Comparison of ENCODE assay signal across 22 cellular contexts in the genomic region with DNA sequence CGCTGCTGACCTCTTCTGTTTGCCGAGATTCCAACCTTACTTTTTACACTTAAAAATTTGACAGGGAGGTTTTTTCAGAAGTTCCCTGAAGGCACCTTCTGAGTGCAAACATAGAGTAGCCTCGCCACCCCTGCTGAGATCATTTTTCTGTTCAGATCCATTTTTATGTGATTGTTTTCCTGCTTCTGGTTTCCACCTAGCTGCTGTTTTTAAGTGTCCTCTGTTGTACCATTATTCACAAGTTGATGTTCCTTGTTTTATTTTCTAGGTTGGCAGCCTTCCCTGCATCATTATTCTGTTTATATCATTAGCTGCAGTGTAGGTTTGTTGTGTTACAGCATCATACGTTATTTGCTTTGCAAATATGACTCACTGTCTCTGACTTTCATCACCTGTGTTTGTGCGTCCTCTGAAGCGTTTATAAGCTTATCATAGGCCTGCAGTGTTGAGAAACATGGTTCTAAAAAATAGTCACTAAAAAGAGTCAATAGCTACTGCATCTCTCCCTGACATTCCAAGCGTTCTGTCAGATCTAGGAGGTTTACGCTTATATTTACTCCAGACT.
DNase-seq lines count a peak whose midpoint lies in the region; ATAC-seq and TF ChIP-seq lines count a peak whose summit lies in the region.
"Had no signal": no experiment of that assay in that cellular context is flagged by ENCODE, and none has a peak within 500 bp of the region (broad histone marks: within the 10 kb centered on the region; RNA-seq: fewer than 3 reads in every experiment).

No MANE protein-coding gene starts in this region.

- TF ChIP-seq CTCF in LNCaP clone FGC (IDR thresholded peaks at IDR 0.05; ENCODE audit: control insufficient read depth, extremely low read depth, insufficient read depth): 0 out of 2 replicates have a peak, but pooled peaks have one; percentile 3
- TF ChIP-seq CTCF in choroid plexus epithelial cell (conservative IDR thresholded peaks at IDR 0.05; ENCODE audit: low read depth, low read length): peak; percentile 18
- no peak for TF ChIP-seq CTCF in MM.1S (IDR thresholded peaks at IDR 0.05; ENCODE audit: low read length)

- H3K36me3 ChIP-seq in MM.1S (replicated peaks; ENCODE audit: insufficient read depth, low read length): no peaks in the 10 kb centered on the region
- H3K36me3 ChIP-seq: ovary, right lobe of liver, thoracic aorta had no signal

- H3K4me3 ChIP-seq in LNCaP clone FGC (ENCODE audit: low read depth, low read length) (no peak overlapping the region), choroid plexus epithelial cell (ENCODE audit: low read depth, low read length) (no peak overlapping the region), MM.1S (ENCODE audit: low read length) (no peak overlapping the region)
- H3K4me3 ChIP-seq: ovary, right lobe of liver, thoracic aorta had no signal

- no peaks in the 10 kb centered on the region for H3K9me2 ChIP-seq in MM.1S (replicated peaks; ENCODE audit: insufficient read depth, low read length)

- CTCF ChIA-PET in HEK293T (lab: Yijun Ruan, JAX): no interaction called here

- ATAC-seq in GM21619 (IDR thresholded peaks at IDR 0.05; ENCODE audit: unreplicated experiment): no peak
- ATAC-seq in GM21576 (IDR thresholded peaks at IDR 0.05; ENCODE audit: unreplicated experiment): no peak
- ATAC-seq: activated CD8-positive, alpha-beta memory T cell treated with anti-CD3 and anti-CD28 coated beads, Interleukin-2, amount 10 ng/mL, durations not matched to agents 7 days and 5 days; activated naive CD8-positive, alpha-beta T cell treated with anti-CD3 and anti-CD28 coated beads, Interleukin-2, amount 50 U/mL, for 24 hours; naive thymus-derived CD8-positive, alpha-beta T cell; stimulated activated effector memory CD8-positive, alpha-beta T cell treated with anti-CD3 and anti-CD28 coated beads, Interleukin-12 subunit alpha, Interleukin-12 subunit beta, amount 100 ng/mL, for 72 hours had no signal

- no peaks in the 10 kb centered on the region for H3K9me3 ChIP-seq in MM.1S (replicated peaks; ENCODE audit: insufficient read depth, low read length)
- H3K9me3 ChIP-seq: ovary, right lobe of liver, thoracic aorta had no signal

- DNase-seq in COR-L47 (lab: John Stamatoyannopoulos, UW) (peak; percentile 84), LNCaP clone FGC (ENCODE audit: low read depth) (peak; percentile 72), NCI-H460 (ENCODE audit: extremely low read depth, low read depth) (peak; percentile 28), choroid plexus epithelial cell (ENCODE audit: low read depth) (peak; percentile 18), HEK293T (ENCODE audit: extremely low spot score) (no peak), MM.1S (no peak)
- DNase-seq: activated CD4-positive, alpha-beta T cell treated with anti-CD3 and anti-CD28 coated beads for 4 hours; activated CD8-positive, alpha-beta memory T cell treated with anti-CD3 and anti-CD28 coated beads, Interleukin-2, amount 10 ng/mL, durations not matched to agents 7 days and 5 days; activated naive CD8-positive, alpha-beta T cell treated with anti-CD3 and anti-CD28 coated beads, Interleukin-2, amount 50 U/mL, for 24 hours; CD4-positive, alpha-beta T cell; mesendoderm; naive thymus-derived CD8-positive, alpha-beta T cell; NCI-H1694; NK-92 treated with Interleukin-12 subunit alpha and Interleukin-12 subunit beta, amount 100 ng/mL, for 24 hours; ovary; right lobe of liver; RPMI8226 had no signal

- no peaks in the 10 kb centered on the region for H3K4me1 ChIP-seq in MM.1S (ENCODE audit: low read length)
- H3K4me1 ChIP-seq: right lobe of liver had no signal

- H3K79me2 ChIP-seq in MM.1S (ENCODE audit: low read length): no peaks in the 10 kb centered on the region

- no peak overlapping the region for H3K9ac ChIP-seq in MM.1S (ENCODE audit: low read length)
- H3K9ac ChIP-seq: KMS-11 had no signal

- POLR2A ChIA-PET in HEK293T (lab: Yijun Ruan, JAX): no interaction called here

- H3K27me3 ChIP-seq in MM.1S (replicated peaks; ENCODE audit: insufficient read depth, low read length): no peaks in the 10 kb centered on the region
- H3K27me3 ChIP-seq: ovary, right lobe of liver had no signal

- no peak overlapping the region for H3K27ac ChIP-seq in MM.1S (ENCODE audit: low read length)
- H3K27ac ChIP-seq: KMS-11, ovary, right lobe of liver, thoracic aorta had no signal

- H3K4me2 ChIP-seq in MM.1S (ENCODE audit: low read depth, low read length): no peak overlapping the region
- H3K4me2 ChIP-seq: KMS-11 had no signal

- no peaks in the 10 kb centered on the region for H3F3A ChIP-seq in MM.1S (ENCODE audit: insufficient read depth, low read length)

- no peak overlapping the region for H2AFZ ChIP-seq in MM.1S (ENCODE audit: low read length)

- no peaks in the 10 kb centered on the region for H4K20me1 ChIP-seq in MM.1S (ENCODE audit: insufficient read depth, low read length)

TF ChIP-seq in HEK293T, 16 proteins besides CTCF, POLR2A, EP300 and RAD21:
- TF ChIP-seq FOXM1 (IDR thresholded peaks at IDR 0.05; ENCODE audit: borderline replicate concordance) (no peak), SP1 (IDR thresholded peaks at IDR 0.05) (no peak)

Comparison
In these comparisons a context has a peak if more than half of its experiments do, and no peak if none do; other contexts are left out.
1. DNase-seq: peak in COR-L47 (single experiment), LNCaP clone FGC (single experiment), NCI-H460 (single experiment) and choroid plexus epithelial cell (single experiment); none in HEK293T (single experiment) and MM.1S (single experiment).